ENCODE assay signal across 9 cellular contexts in the genomic region with DNA sequence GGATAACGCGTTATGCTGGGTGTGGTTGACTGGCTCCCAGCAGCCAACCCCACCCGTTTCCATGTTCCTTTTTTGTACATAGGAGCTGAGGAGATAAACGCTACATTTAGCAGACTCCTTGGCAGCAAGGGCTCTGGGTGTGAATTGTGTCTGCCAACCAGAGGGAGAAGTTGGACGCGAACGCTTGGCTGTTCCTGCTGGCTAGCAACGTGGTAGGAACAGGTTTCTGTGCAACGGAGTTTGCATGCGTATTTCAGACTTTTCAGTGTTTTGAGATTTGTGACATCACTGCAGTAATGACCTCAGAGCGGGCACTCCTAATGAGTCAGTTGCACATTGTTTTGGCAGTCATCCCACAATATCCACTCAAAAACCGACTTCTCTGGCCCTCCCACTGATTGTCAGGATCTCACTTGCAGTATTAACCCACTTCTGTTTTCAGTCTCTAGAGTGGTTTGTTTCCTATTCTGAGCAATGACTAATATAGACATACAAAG.
DNase-seq lines count a peak whose midpoint lies in the region; ATAC-seq and TF ChIP-seq lines count a peak whose summit lies in the region.
"Had no signal": no experiment of that assay in that cellular context is flagged by ENCODE, and none has a peak within 500 bp of the region (broad histone marks: within the 10 kb centered on the region; RNA-seq: fewer than 3 reads in every experiment).

No MANE protein-coding gene starts in this region.

- H3K4me3 ChIP-seq in right atrium auricular region = peak overlapping the region in 1 of 2 donors; percentile 5

- no peak for TF ChIP-seq CTCF in right atrium auricular region (IDR thresholded peaks at IDR 0.05)

- no peaks in the 10 kb centered on the region for H3K27me3 ChIP-seq in right atrium auricular region

- peak; percentile 60 for ATAC-seq in HG02623 (IDR thresholded peaks at IDR 0.05; ENCODE audit: unreplicated experiment)

- peak; percentile 24 for DNase-seq in DMS153 (lab: John Stamatoyannopoulos, UW)
- DNase-seq in DMS153 treated with DMSO at 0.1 percent for 48 hours (lab: John Stamatoyannopoulos, UW; ENCODE audit: unreplicated experiment) = no peak
- DNase-seq in NCI-H69 (lab: John Stamatoyannopoulos, UW) = peak; percentile 35
- peak; percentile 84 for DNase-seq in right atrium auricular region (ENCODE audit: low spot score)
- no peak for DNase-seq in hippocampal formation (lab: John Stamatoyannopoulos, UW)
- DNase-seq in activated effector memory CD4-positive, alpha-beta T cell treated with Interleukin-2 at 50 U/mL for 16 hours = no peak
- no peak for DNase-seq in activated CD4-positive, CD25-positive, alpha-beta regulatory T cell treated with anti-CD3 and anti-CD28 coated beads, Interleukin-2, amount 50 U/mL, for 72 hours

- H3K36me3 ChIP-seq in right atrium auricular region = no peaks in the 10 kb centered on the region

- peaks cover 0 to 8% of the 10 kb centered on the region in 2 donors for H3K4me1 ChIP-seq in right atrium auricular region

- no peaks in the 10 kb centered on the region for H3K9me3 ChIP-seq in right atrium auricular region

- peak overlapping the region; percentile 18 to 39 for H3K27ac ChIP-seq in right atrium auricular region
- H3K27ac ChIP-seq: 22Rv1 had no signal

Comparison
In these comparisons a context has a peak if more than half of its experiments do, and no peak if none do; other contexts are left out.
1. DNase-seq: peak in DMS153 (single experiment), NCI-H69 (single experiment) and right atrium auricular region (single experiment); none in DMS153 treated with DMSO at 0.1 percent for 48 hours (single experiment), hippocampal formation (0 of 2), activated effector memory CD4-positive, alpha-beta T cell treated with Interleukin-2 at 50 U/mL for 16 hours (single experiment) and activated CD4-positive, CD25-positive, alpha-beta regulatory T cell treated with anti-CD3 and anti-CD28 coated beads, Interleukin-2, amount 50 U/mL, for 72 hours (single experiment).